1 cellular context compared by ENCODE assay signal in the genomic region with DNA sequence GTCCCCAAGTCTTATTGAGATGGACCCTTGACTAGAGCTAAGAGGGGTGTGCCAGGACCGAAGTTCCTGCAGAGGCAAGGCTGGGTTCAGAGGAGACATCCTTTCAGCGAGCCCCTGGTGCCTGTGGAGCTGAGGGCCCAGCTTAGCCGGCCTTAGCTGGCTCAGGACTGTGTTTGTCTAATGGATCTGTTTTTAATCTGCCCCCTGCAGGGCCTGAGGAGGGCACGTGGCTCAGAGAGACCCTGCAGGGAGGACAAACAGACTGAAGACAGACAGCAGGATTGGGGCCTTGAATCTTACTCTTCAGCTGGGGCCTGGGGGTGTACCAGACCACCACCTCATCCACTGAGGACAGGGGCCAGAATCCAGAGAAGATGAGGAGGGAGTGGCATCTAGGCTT.
TF ChIP-seq lines count a peak whose summit lies in the region.

No MANE protein-coding gene starts in this region.

TF ChIP-seq in IMR-90, 13 proteins besides CTCF, POLR2A, EP300 and RAD21:
- no peak for TF ChIP-seq CHD1 (IDR thresholded peaks at IDR 0.05; ENCODE audit: low read depth, low read length)
- TF ChIP-seq, protein P1, sequence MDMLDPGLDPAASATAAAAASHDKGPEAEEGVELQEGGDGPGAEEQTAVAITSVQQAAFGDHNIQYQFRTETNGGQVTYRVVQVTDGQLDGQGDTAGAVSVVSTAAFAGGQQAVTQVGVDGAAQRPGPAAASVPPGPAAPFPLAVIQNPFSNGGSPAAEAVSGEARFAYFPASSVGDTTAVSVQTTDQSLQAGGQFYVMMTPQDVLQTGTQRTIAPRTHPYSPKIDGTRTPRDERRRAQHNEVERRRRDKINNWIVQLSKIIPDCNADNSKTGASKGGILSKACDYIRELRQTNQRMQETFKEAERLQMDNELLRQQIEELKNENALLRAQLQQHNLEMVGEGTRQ (IDR thresholded peaks at IDR 0.05; ENCODE audit: low read depth, low read length), result no peak
- TF ChIP-seq FOS (IDR thresholded peaks at IDR 0.05; ENCODE audit: low read depth, low read length), result no peak
- TF ChIP-seq MXI1 (IDR thresholded peaks at IDR 0.05; ENCODE audit: borderline replicate concordance, low read depth, low read length), result no peak
- no peak for TF ChIP-seq MAZ (IDR thresholded peaks at IDR 0.05; ENCODE audit: borderline replicate concordance, low read depth, low read length)
- no peak for TF ChIP-seq RFX5 (IDR thresholded peaks at IDR 0.05; ENCODE audit: low read depth, low read length)
- no peak for TF ChIP-seq MAFK (IDR thresholded peaks at IDR 0.05; ENCODE audit: low read depth, low read length)
